In the genomic region with DNA sequence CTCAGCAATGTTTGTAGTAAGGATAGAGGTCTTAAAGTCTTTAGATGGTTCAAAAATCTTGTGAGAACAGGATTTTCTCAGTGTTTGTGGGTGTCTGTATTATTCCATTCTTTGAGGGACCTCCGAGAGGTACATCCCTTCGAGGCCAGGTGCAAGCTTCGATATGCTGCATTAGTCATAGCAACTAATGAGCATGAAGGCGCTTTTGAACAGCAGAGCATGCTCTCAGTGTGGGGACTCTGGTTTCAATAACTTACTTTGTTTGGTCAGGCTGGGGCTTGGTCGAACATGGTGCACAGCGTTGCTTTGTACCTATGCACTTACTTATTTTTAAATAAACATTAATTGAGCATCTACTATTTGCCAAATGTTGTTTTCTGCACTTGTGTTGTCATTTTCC, we compare ENCODE assay signal across 17 cellular contexts.
A peak's percentile ranks its signal among the peaks of the same experiment; 100 is the strongest.
DNase-seq lines count a peak whose midpoint lies in the region; ATAC-seq and TF ChIP-seq lines count a peak whose summit lies in the region.
"Had no signal": no experiment of that assay in that cellular context is flagged by ENCODE, and none has a peak within 500 bp of the region (broad histone marks: within the 10 kb centered on the region; RNA-seq: fewer than 3 reads in every experiment).

No MANE protein-coding gene starts in this region.

- H3K36me3 ChIP-seq in HEK293 (ENCODE audit: control insufficient read depth in 2 of 2, insufficient read depth in 1 of 2, low read length in 2 of 2) (no peaks in the 10 kb centered on the region), right lobe of liver (no peaks in the 10 kb centered on the region)
- H3K36me3 ChIP-seq: BLaER1 had no signal

- H3K27me3 ChIP-seq in right lobe of liver: no peaks in the 10 kb centered on the region
- H3K27me3 ChIP-seq: BLaER1 had no signal

- intact Hi-C loops in activated CD4-positive, alpha-beta memory T cell treated with anti-CD3 and anti-CD28 coated beads for 36 hours (cut with micrococcal nuclease): loop anchor here (10.0 kb wide), 2 partner anchors 423 to 783 kb away; no protein-coding TSS in a partner anchor
- intact Hi-C loops in right lobe of liver (cut with DNase I): loop anchor here in 1 of 2 donors (10.0 kb wide), 1 partner anchor 1063 kb away; no protein-coding TSS in a partner anchor

- H3K4me3 Mint-ChIP-seq in activated CD4-positive, alpha-beta memory T cell treated with anti-CD3 and anti-CD28 coated beads for 36 hours: no peak overlapping the region
- no peak overlapping the region for H3K4me3 Mint-ChIP-seq in activated CD4-positive, alpha-beta memory T cell treated with anti-CD3 and anti-CD28 coated beads, Interleukin-2, amount 10 ng/mL, durations not matched to agents 7 days and 5 days
- H3K4me3 Mint-ChIP-seq in T-helper 17 cell: no peak overlapping the region
- no peak overlapping the region for H3K4me3 Mint-ChIP-seq in type B pancreatic cell
- H3K4me3 Mint-ChIP-seq: CD8-positive, alpha-beta memory T cell; H9 had no signal

- H3K9me3 Mint-ChIP-seq in activated CD4-positive, alpha-beta memory T cell treated with anti-CD3 and anti-CD28 coated beads for 36 hours: peaks cover under 1% of the 10 kb centered on the region
- H3K9me3 Mint-ChIP-seq in activated CD4-positive, alpha-beta memory T cell treated with anti-CD3 and anti-CD28 coated beads, Interleukin-2, amount 10 ng/mL, durations not matched to agents 7 days and 5 days: peaks cover under 1% of the 10 kb centered on the region
- peaks cover 1% of the 10 kb centered on the region for H3K9me3 Mint-ChIP-seq in type B pancreatic cell

- peak overlapping the region; percentile 68 for H3K27ac Mint-ChIP-seq in activated CD4-positive, alpha-beta memory T cell treated with anti-CD3 and anti-CD28 coated beads for 36 hours
- no peak overlapping the region for H3K27ac Mint-ChIP-seq in activated CD4-positive, alpha-beta memory T cell treated with anti-CD3 and anti-CD28 coated beads, Interleukin-2, amount 10 ng/mL, durations not matched to agents 7 days and 5 days
- H3K27ac Mint-ChIP-seq in T-helper 17 cell: peak overlapping the region; percentile 19
- peak overlapping the region; percentile 25 for H3K27ac Mint-ChIP-seq in type B pancreatic cell
- H3K27ac Mint-ChIP-seq: H9 had no signal

- H3K4me1 Mint-ChIP-seq in activated CD4-positive, alpha-beta memory T cell treated with anti-CD3 and anti-CD28 coated beads for 36 hours (ENCODE audit: low read depth): peaks cover 51% of the 10 kb centered on the region
- H3K4me1 Mint-ChIP-seq in activated CD4-positive, alpha-beta memory T cell treated with anti-CD3 and anti-CD28 coated beads, Interleukin-2, amount 10 ng/mL, durations not matched to agents 7 days and 5 days: peaks cover 35% of the 10 kb centered on the region
- H3K4me1 Mint-ChIP-seq in T-helper 17 cell: peaks cover 16% of the 10 kb centered on the region
- H3K4me1 Mint-ChIP-seq in type B pancreatic cell (ENCODE audit: unreplicated experiment): peaks cover 20% of the 10 kb centered on the region

- ATAC-seq in T-helper 17 cell (no peak), HG02884 (IDR thresholded peaks at IDR 0.05; ENCODE audit: unreplicated experiment) (no peak), right lobe of liver (no peak)
- ATAC-seq: HepG2 had no signal

- CTCF ChIA-PET in activated CD4-positive, alpha-beta memory T cell treated with anti-CD3 and anti-CD28 coated beads for 36 hours (lab: Charles Lee): no interaction called here
- CTCF ChIA-PET in activated CD4-positive, alpha-beta memory T cell treated with anti-CD3 and anti-CD28 coated beads, Interleukin-2, amount 10 ng/mL, durations not matched to agents 7 days and 5 days (lab: Charles Lee): no interaction called here
- CTCF ChIA-PET in HEK293 (lab: Yijun Ruan, JAX): interaction anchor here (4.5 kb wide), 1 partner anchor 204 kb away, joined by 50 read pairs; no protein-coding TSS in a partner anchor

- no peaks in the 10 kb centered on the region for H3K36me3 Mint-ChIP-seq in activated CD4-positive, alpha-beta memory T cell treated with anti-CD3 and anti-CD28 coated beads for 36 hours
- peaks cover under 1% of the 10 kb centered on the region for H3K36me3 Mint-ChIP-seq in activated CD4-positive, alpha-beta memory T cell treated with anti-CD3 and anti-CD28 coated beads, Interleukin-2, amount 10 ng/mL, durations not matched to agents 7 days and 5 days (ENCODE audit: low read depth)
- H3K36me3 Mint-ChIP-seq in T-helper 17 cell (ENCODE audit: low read depth): no peaks in the 10 kb centered on the region
- no peaks in the 10 kb centered on the region for H3K36me3 Mint-ChIP-seq in type B pancreatic cell

- H3K27me3 Mint-ChIP-seq in activated CD4-positive, alpha-beta memory T cell treated with anti-CD3 and anti-CD28 coated beads for 36 hours: no peaks in the 10 kb centered on the region
- H3K27me3 Mint-ChIP-seq in activated CD4-positive, alpha-beta memory T cell treated with anti-CD3 and anti-CD28 coated beads, Interleukin-2, amount 10 ng/mL, durations not matched to agents 7 days and 5 days: no peaks in the 10 kb centered on the region
- H3K27me3 Mint-ChIP-seq in T-helper 17 cell (peaks cover 10% of the 10 kb centered on the region), type B pancreatic cell (peaks cover 29% of the 10 kb centered on the region)

- H3K27ac ChIP-seq in HEK293 (ENCODE audit: extremely low read depth, low read depth, low read length) (no peak overlapping the region), right lobe of liver (no peak overlapping the region)
- H3K27ac ChIP-seq: BLaER1 had no signal

- POLR2A ChIA-PET in activated CD4-positive, alpha-beta memory T cell treated with anti-CD3 and anti-CD28 coated beads for 36 hours (lab: Charles Lee): no interaction called here
- POLR2A ChIA-PET in activated CD4-positive, alpha-beta memory T cell treated with anti-CD3 and anti-CD28 coated beads, Interleukin-2, amount 10 ng/mL, durations not matched to agents 7 days and 5 days (lab: Charles Lee): no interaction called here
- POLR2A ChIA-PET in HEK293 (lab: Yijun Ruan, JAX): no interaction called here

- peaks cover 4% of the 10 kb centered on the region; the same call in 1 of the 2 replicates for H3K4me1 ChIP-seq in HEK293 (ENCODE audit: control insufficient read depth, insufficient read depth, low read length)
- no peaks in the 10 kb centered on the region for H3K4me1 ChIP-seq in right lobe of liver
- H3K4me1 ChIP-seq: Caco-2 had no signal

- H3K9me3 ChIP-seq in HEK293 (ENCODE audit: control insufficient read depth, insufficient read depth, low read depth, low read length): no peaks in the 10 kb centered on the region
- no peaks in the 10 kb centered on the region for H3K9me3 ChIP-seq in T-helper 17 cell (ENCODE audit: control insufficient read depth, low read length, poor library complexity, severe bottlenecking)
- H3K9me3 ChIP-seq in right lobe of liver: no peaks in the 10 kb centered on the region
- H3K9me3 ChIP-seq: BLaER1, Caco-2 had no signal

- WGBS in right lobe of liver (ENCODE audit: insufficient coverage, low coverage, low lambda C conversion rate, missing lambda C conversion rate): 85% methylated on average over 5 of the region's 6 CpGs

- DNase-seq in activated CD4-positive, alpha-beta memory T cell treated with anti-CD3 and anti-CD28 coated beads for 36 hours: no peak
- no peak for DNase-seq in activated CD4-positive, alpha-beta memory T cell treated with anti-CD3 and anti-CD28 coated beads, Interleukin-2, amount 10 ng/mL, durations not matched to agents 7 days and 5 days
- DNase-seq in T-helper 17 cell: no peak
- no peak for DNase-seq in type B pancreatic cell (ENCODE audit: extremely low spot score, unreplicated experiment)
- no peak for DNase-seq in right lobe of liver
- DNase-seq: 8988T; AML-193; Caco-2; CD8-positive, alpha-beta memory T cell; DND-41; GDM1; GOT3; H9 had no signal

- H3K4me3 ChIP-seq in HEK293 (ENCODE audit: low read depth, low read length) (no peak overlapping the region), right lobe of liver (no peak overlapping the region)
- H3K4me3 ChIP-seq: BLaER1 had no signal

- TF ChIP-seq CTCF in HEK293 (tag by site-specific recombination; IDR thresholded peaks at IDR 0.05) (no peak), type B pancreatic cell (conservative IDR thresholded peaks at IDR 0.05) (no peak), right lobe of liver (IDR thresholded peaks at IDR 0.05) (no peak)

- TF ChIP-seq POLR2A in right lobe of liver (IDR thresholded peaks at IDR 0.05): no peak

TF ChIP-seq in HEK293, 187 proteins besides CTCF, POLR2A, EP300 and RAD21:
- TF ChIP-seq ZNF664 (tag by site-specific recombination; IDR thresholded peaks at IDR 0.05) (0 out of 2 replicates have a peak, but pooled peaks have one; percentile 53), ZEB2 (tag by site-specific recombination; IDR thresholded peaks at IDR 0.05) (no peak), ZNF121 (tag by site-specific recombination; IDR thresholded peaks at IDR 0.05) (no peak)
TF ChIP-seq in HEK293: peak in this region for 1.
